In genomic region chr5:50846261-50846660, GRCh38 we compare ENCODE assay signal across 6 cellular contexts.
"Had no signal": no experiment of that assay in that cellular context is flagged by ENCODE, and none has a peak within 500 bp of the region (broad histone marks: within the 10 kb centered on the region; RNA-seq: fewer than 3 reads in every experiment).

No MANE protein-coding gene starts in this region.

- H3K27ac ChIP-seq: HL-60 had no signal

- H3K4me1 Mint-ChIP-seq: GM23338, H9 had no signal

- DNase-seq: H9, HCEC 1CT, IMR-90 had no signal

- H3K9me3 Mint-ChIP-seq: GM23338, H9 had no signal

- H3K27ac Mint-ChIP-seq: GM23338, H9 had no signal

- H2AFZ ChIP-seq: GM23338 had no signal

- H3K4me3 ChIP-seq: GM23338, K562 had no signal

- H3K4me2 ChIP-seq: GM23338 had no signal

- ATAC-seq: GM23338, K562 had no signal

- H3K4me3 Mint-ChIP-seq: GM23338, H9 had no signal
